8 cellular contexts compared by ENCODE assay signal in the genomic region with DNA sequence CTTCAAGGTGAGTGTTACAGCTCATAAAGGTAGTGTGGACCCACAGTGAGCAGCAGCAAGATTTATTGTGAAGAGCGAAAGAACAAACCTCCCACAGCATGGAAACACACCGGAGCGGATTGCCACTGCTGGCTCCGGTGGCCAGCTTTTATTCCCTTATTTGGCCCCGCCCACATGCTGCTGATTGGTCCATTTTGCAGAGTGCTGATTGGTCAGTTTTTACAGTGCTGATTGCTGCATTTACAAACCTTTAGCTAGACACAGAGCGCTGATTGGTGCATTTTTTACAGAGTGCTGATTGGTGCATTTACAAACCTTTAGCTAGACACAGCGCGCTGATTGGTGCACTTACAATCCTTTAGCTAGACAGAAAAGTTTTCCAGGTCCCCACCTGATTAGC.
DNase-seq lines count a peak whose midpoint lies in the region; ATAC-seq, FAIRE-seq and TF ChIP-seq lines count a peak whose summit lies in the region.
"Not testable (repeated sequence)": the region's sequence is repeated elsewhere in the genome, so short reads cannot be mapped to it uniquely, and the experiment has no call there.

No MANE protein-coding gene starts in this region.

- H3K9me3 Mint-ChIP-seq in CD8-positive, alpha-beta memory T cell: peaks cover 9 to 21% (median 15%) of the 10 kb centered on the region in 5 donors
- peaks cover 18% of the 10 kb centered on the region for H3K9me3 Mint-ChIP-seq in WTC11
- H3K9me3 Mint-ChIP-seq in activated CD8-positive, alpha-beta memory T cell treated with anti-CD3 and anti-CD28 coated beads, Interleukin-2, amount 10 ng/mL, durations not matched to agents 7 days and 5 days (ENCODE audit: low read depth): peaks cover 10% of the 10 kb centered on the region
- H3K9me3 Mint-ChIP-seq in activated naive CD8-positive, alpha-beta T cell treated with anti-CD3 and anti-CD28 coated beads for 36 hours: peaks cover 13% of the 10 kb centered on the region
- H3K9me3 Mint-ChIP-seq in naive thymus-derived CD4-positive, alpha-beta T cell: peaks cover 0 to 33% (median 15%) of the 10 kb centered on the region in 11 donors
- H3K9me3 Mint-ChIP-seq in stimulated activated naive CD8-positive, alpha-beta T cell treated with anti-CD3 and anti-CD28 coated beads, Interleukin-15, amount 100 ng/mL, for 72 hours: not testable (repeated sequence)

- not testable (repeated sequence) for H3K27ac Mint-ChIP-seq in CD8-positive, alpha-beta memory T cell; WTC11; activated CD8-positive, alpha-beta memory T cell treated with anti-CD3 and anti-CD28 coated beads, Interleukin-2, amount 10 ng/mL, durations not matched to agents 7 days and 5 days; activated naive CD8-positive, alpha-beta T cell treated with anti-CD3 and anti-CD28 coated beads for 36 hours; naive thymus-derived CD4-positive, alpha-beta T cell
- H3K27ac Mint-ChIP-seq in stimulated activated naive CD8-positive, alpha-beta T cell treated with anti-CD3 and anti-CD28 coated beads, Interleukin-15, amount 100 ng/mL, for 72 hours: peak overlapping the region in 1 of 2 donors; percentile 27

- peaks cover 16 to 57% of the 10 kb centered on the region in 2 donors for H3K27me3 Mint-ChIP-seq in CD8-positive, alpha-beta memory T cell
- H3K27me3 Mint-ChIP-seq in WTC11 (ENCODE audit: low read depth): not testable (repeated sequence)
- peaks cover 39% of the 10 kb centered on the region for H3K27me3 Mint-ChIP-seq in activated CD8-positive, alpha-beta memory T cell treated with anti-CD3 and anti-CD28 coated beads, Interleukin-2, amount 10 ng/mL, durations not matched to agents 7 days and 5 days
- peaks cover 46% of the 10 kb centered on the region for H3K27me3 Mint-ChIP-seq in activated naive CD8-positive, alpha-beta T cell treated with anti-CD3 and anti-CD28 coated beads for 36 hours
- peaks cover 12 to 62% (median 36%) of the 10 kb centered on the region in 5 donors for H3K27me3 Mint-ChIP-seq in naive thymus-derived CD4-positive, alpha-beta T cell
- peaks cover 34% of the 10 kb centered on the region for H3K27me3 Mint-ChIP-seq in stimulated activated naive CD8-positive, alpha-beta T cell treated with anti-CD3 and anti-CD28 coated beads, Interleukin-15, amount 100 ng/mL, for 72 hours

- not testable (repeated sequence) for H3K4me2 ChIP-seq in A549

- H3K4me1 ChIP-seq in A549 (peaks cover 12% of the 10 kb centered on the region), esophagus squamous epithelium (peaks cover 11 to 26% (median 21%) of the 10 kb centered on the region in 3 donors)
- H3K4me1 ChIP-seq in CD8-positive, alpha-beta memory T cell (ENCODE audit: insufficient read depth, low read length); naive thymus-derived CD4-positive, alpha-beta T cell (ENCODE audit: control insufficient read depth in 2 of 2, insufficient read depth in 2 of 2, low read length in 2 of 2): not testable (repeated sequence)

- not testable (repeated sequence) for H3K27me3 ChIP-seq in CD8-positive, alpha-beta memory T cell (ENCODE audit: insufficient read depth, low read length, poor library complexity, severe bottlenecking); esophagus squamous epithelium; naive thymus-derived CD4-positive, alpha-beta T cell (ENCODE audit: control insufficient read depth in 2 of 2, insufficient read depth in 2 of 2, low read length in 2 of 2)

- TF ChIP-seq EP300 in A549 (IDR thresholded peaks at IDR 0.05): not testable (repeated sequence)

- H3K4me3 ChIP-seq in A549; CD8-positive, alpha-beta memory T cell (ENCODE audit: low read length); esophagus squamous epithelium; naive thymus-derived CD4-positive, alpha-beta T cell (ENCODE audit: low read length): not testable (repeated sequence)

- peak overlapping the region in 5 of 7 donors; percentile 26 to 66 (median 59) for H3K4me3 Mint-ChIP-seq in CD8-positive, alpha-beta memory T cell
- H3K4me3 Mint-ChIP-seq in WTC11: not testable (repeated sequence)
- H3K4me3 Mint-ChIP-seq in activated CD8-positive, alpha-beta memory T cell treated with anti-CD3 and anti-CD28 coated beads, Interleukin-2, amount 10 ng/mL, durations not matched to agents 7 days and 5 days: peak overlapping the region; percentile 31
- H3K4me3 Mint-ChIP-seq in activated naive CD8-positive, alpha-beta T cell treated with anti-CD3 and anti-CD28 coated beads for 36 hours: peak overlapping the region; percentile 53
- peak overlapping the region; percentile 14 to 68 (median 55) for H3K4me3 Mint-ChIP-seq in naive thymus-derived CD4-positive, alpha-beta T cell
- peak overlapping the region; percentile 29 to 35 for H3K4me3 Mint-ChIP-seq in stimulated activated naive CD8-positive, alpha-beta T cell treated with anti-CD3 and anti-CD28 coated beads, Interleukin-15, amount 100 ng/mL, for 72 hours

- POLR2A ChIA-PET in A549 (lab: Yijun Ruan, JAX); CD8-positive, alpha-beta memory T cell (lab: Charles Lee); WTC11 (lab: Charles Lee); naive thymus-derived CD4-positive, alpha-beta T cell (lab: Charles Lee): not testable (repeated sequence)

- not testable (repeated sequence) for ATAC-seq in A549; WTC11; activated CD8-positive, alpha-beta memory T cell treated with anti-CD3 and anti-CD28 coated beads, Interleukin-2, amount 10 ng/mL, durations not matched to agents 7 days and 5 days; naive thymus-derived CD4-positive, alpha-beta T cell; stimulated activated naive CD8-positive, alpha-beta T cell treated with anti-CD3 and anti-CD28 coated beads, Interleukin-15, amount 100 ng/mL, for 72 hours

- not testable (repeated sequence) for DNase-seq in A549 (ENCODE audit: low read depth in 1 of 2, low spot score in 1 of 2); CD8-positive, alpha-beta memory T cell; WTC11 (ENCODE audit: low spot score); activated CD8-positive, alpha-beta memory T cell treated with anti-CD3 and anti-CD28 coated beads, Interleukin-2, amount 10 ng/mL, durations not matched to agents 7 days and 5 days; activated naive CD8-positive, alpha-beta T cell treated with anti-CD3 and anti-CD28 coated beads for 36 hours; esophagus squamous epithelium (lab: John Stamatoyannopoulos, UW); naive thymus-derived CD4-positive, alpha-beta T cell; stimulated activated naive CD8-positive, alpha-beta T cell treated with anti-CD3 and anti-CD28 coated beads, Interleukin-15, amount 100 ng/mL, for 72 hours

- H3K4me1 Mint-ChIP-seq in CD8-positive, alpha-beta memory T cell; activated CD8-positive, alpha-beta memory T cell treated with anti-CD3 and anti-CD28 coated beads, Interleukin-2, amount 10 ng/mL, durations not matched to agents 7 days and 5 days; activated naive CD8-positive, alpha-beta T cell treated with anti-CD3 and anti-CD28 coated beads for 36 hours; naive thymus-derived CD4-positive, alpha-beta T cell; stimulated activated naive CD8-positive, alpha-beta T cell treated with anti-CD3 and anti-CD28 coated beads, Interleukin-15, amount 100 ng/mL, for 72 hours: not testable (repeated sequence)
- H3K4me1 Mint-ChIP-seq in WTC11: peaks cover 17% of the 10 kb centered on the region

- intact Hi-C loops in esophagus squamous epithelium (cut with DNase I); naive thymus-derived CD4-positive, alpha-beta T cell (cut with micrococcal nuclease): not testable (repeated sequence)

- WGBS in A549 (ENCODE audit: missing lambda C conversion rate): 82% methylated on average over 8 of the region's 8 CpGs
- 89 to 90% methylated on average over 6 to 8 of the region's 8 CpGs for WGBS in esophagus squamous epithelium, 2 donors

- H3K27ac ChIP-seq in A549; CD8-positive, alpha-beta memory T cell (ENCODE audit: low read depth, low read length); naive thymus-derived CD4-positive, alpha-beta T cell (ENCODE audit: low read depth, low read length): not testable (repeated sequence)
- H3K27ac ChIP-seq in esophagus squamous epithelium: peak overlapping the region in 3 of 4 donors; percentile 33 to 52 (median 39)

- H3K36me3 ChIP-seq in CD8-positive, alpha-beta memory T cell (ENCODE audit: insufficient read depth, low read length); esophagus squamous epithelium; naive thymus-derived CD4-positive, alpha-beta T cell (ENCODE audit: control insufficient read depth in 2 of 3, insufficient read depth in 3 of 3, low read length in 3 of 3): not testable (repeated sequence)

- not testable (repeated sequence) for TF ChIP-seq RAD21 in A549 (conservative IDR thresholded peaks at IDR 0.05 in 1 of 2, IDR thresholded peaks at IDR 0.05 in 1 of 2)

- not testable (repeated sequence) for H3K36me3 Mint-ChIP-seq in CD8-positive, alpha-beta memory T cell; WTC11; activated CD8-positive, alpha-beta memory T cell treated with anti-CD3 and anti-CD28 coated beads, Interleukin-2, amount 10 ng/mL, durations not matched to agents 7 days and 5 days; activated naive CD8-positive, alpha-beta T cell treated with anti-CD3 and anti-CD28 coated beads for 36 hours
- H3K36me3 Mint-ChIP-seq in naive thymus-derived CD4-positive, alpha-beta T cell: peaks cover 0 to 11% (median 5%) of the 10 kb centered on the region in 5 donors

- CTCF ChIA-PET in A549 (lab: Yijun Ruan, JAX): interaction anchor here (1.8 kb wide), 1 partner anchor 11 kb away, joined by 4 read pairs; no protein-coding TSS in a partner anchor
- CTCF ChIA-PET in CD8-positive, alpha-beta memory T cell (lab: Charles Lee); WTC11 (lab: Charles Lee); activated CD8-positive, alpha-beta memory T cell treated with anti-CD3 and anti-CD28 coated beads, Interleukin-2, amount 10 ng/mL, durations not matched to agents 7 days and 5 days (lab: Charles Lee); naive thymus-derived CD4-positive, alpha-beta T cell (lab: Charles Lee): not testable (repeated sequence)

- FAIRE-seq in A549 (lab: Jason Lieb, UNC): not testable (repeated sequence)

- not testable (repeated sequence) for TF ChIP-seq CTCF in A549 (IDR thresholded peaks at IDR 0.05); WTC11 (IDR thresholded peaks at IDR 0.05); esophagus squamous epithelium (IDR thresholded peaks at IDR 0.05)

- not testable (repeated sequence) for TF ChIP-seq POLR2A in A549 (IDR thresholded peaks at IDR 0.05; ENCODE audit: low read length); esophagus squamous epithelium (IDR thresholded peaks at IDR 0.05)

- not testable (repeated sequence) for H3K9me3 ChIP-seq in A549; CD8-positive, alpha-beta memory T cell (ENCODE audit: low read length); esophagus squamous epithelium; naive thymus-derived CD4-positive, alpha-beta T cell (ENCODE audit: control insufficient read depth in 2 of 3, low read length in 3 of 3)
